Comparison of ENCODE assay signal across 9 cellular contexts in the genomic region with DNA sequence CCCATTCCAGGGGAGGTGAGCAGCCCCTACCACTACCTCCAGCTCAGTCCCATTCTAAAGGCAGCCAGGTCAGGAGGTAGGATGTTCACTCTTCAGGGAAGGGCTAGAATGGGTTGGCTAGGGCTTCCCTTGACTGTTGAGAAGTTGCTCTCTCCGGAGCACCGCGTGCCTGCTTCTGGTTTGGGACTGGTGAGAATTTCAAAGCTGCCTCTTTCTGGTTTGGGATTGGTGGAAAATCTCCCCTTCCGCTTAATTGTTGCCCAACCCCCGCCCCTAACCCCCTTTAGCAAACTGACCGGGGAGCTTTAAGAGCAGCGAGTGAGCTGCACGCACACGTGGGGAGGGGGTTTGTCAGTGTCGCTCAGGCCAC. TPM values are rescaled to one million over a fixed set of nuclear protein-coding genes. Genes with fewer than 3 reads are reported as not detected.
DNase-seq lines count a peak whose midpoint lies in the region; ATAC-seq and TF ChIP-seq lines count a peak whose summit lies in the region.
"Had no signal": no experiment of that assay in that cellular context is flagged by ENCODE, and none has a peak within 500 bp of the region (broad histone marks: within the 10 kb centered on the region; RNA-seq: fewer than 3 reads in every experiment).

No MANE protein-coding gene starts in this region.

- H3K23ac ChIP-seq in mesenchymal stem cell (ENCODE audit: low read length in 2 of 2) = no peak overlapping the region

- H3K27ac Mint-ChIP-seq in activated T-cell treated with anti-CD3 and anti-CD28 coated beads, Interleukin-2, amount 50 U/mL, for 72 hours = no peak overlapping the region
- H3K27ac Mint-ChIP-seq: T-helper 17 cell had no signal

- no peak overlapping the region for H3K14ac ChIP-seq in mesenchymal stem cell (ENCODE audit: low read length in 2 of 2)

- POLR2A ChIA-PET in AG04449 (lab: Yijun Ruan, JAX) = interaction anchor here (0.6 kb wide), 1 partner anchor 37 kb away, joined by 3 read pairs; no protein-coding TSS in a partner anchor

- no peak overlapping the region for H2BK12ac ChIP-seq in mesenchymal stem cell (ENCODE audit: low read length in 2 of 2)

- H2BK15ac ChIP-seq in mesenchymal stem cell (ENCODE audit: low read depth, poor library complexity, severe bottlenecking) = no peak overlapping the region

- H3K79me1 ChIP-seq in mesenchymal stem cell (replicated peaks; ENCODE audit: low read length, poor library complexity, severe bottlenecking) = no peaks in the 10 kb centered on the region

- H3K4ac ChIP-seq in mesenchymal stem cell (ENCODE audit: low read depth in 1 of 2, low read length in 2 of 2) = no peak overlapping the region

- no peaks in the 10 kb centered on the region for H3K36me3 Mint-ChIP-seq in activated T-cell treated with anti-CD3 and anti-CD28 coated beads, Interleukin-2, amount 50 U/mL, for 72 hours (ENCODE audit: insufficient read depth in 2 of 2)

- peak overlapping the region; percentile 36 for H2AFZ ChIP-seq in mesenchymal stem cell (ENCODE audit: low read depth, low read length)

- ATAC-seq in GM21515 (IDR thresholded peaks at IDR 0.05; ENCODE audit: unreplicated experiment) (no peak), HG02588 (IDR thresholded peaks at IDR 0.05; ENCODE audit: unreplicated experiment) (no peak)
- ATAC-seq in activated T-cell treated with anti-CD3 and anti-CD28 coated beads, Interleukin-2, amount 50 U/mL, for 72 hours (replicated peaks in 1 of 2) = no peak

- no peak overlapping the region for H3K4me3 Mint-ChIP-seq in activated T-cell treated with anti-CD3 and anti-CD28 coated beads, Interleukin-2, amount 50 U/mL, for 72 hours
- H3K4me3 Mint-ChIP-seq: T-helper 17 cell had no signal

- H3K27me3 Mint-ChIP-seq in activated T-cell treated with anti-CD3 and anti-CD28 coated beads, Interleukin-2, amount 50 U/mL, for 72 hours (ENCODE audit: low read depth) = no peaks in the 10 kb centered on the region

- H3K4me2 ChIP-seq in mesenchymal stem cell (ENCODE audit: low read length, poor library complexity, severe bottlenecking) = peak overlapping the region; percentile 94

- in situ Hi-C loops in brain microvascular endothelial cell (cut with HindIII; ENCODE audit: low pct_ligation_motif_present, low sequenced_read_pairs) = no loop called here

- peak overlapping the region; percentile 93 for H3K9ac ChIP-seq in mesenchymal stem cell (ENCODE audit: low read length)

- H2AK5ac ChIP-seq in mesenchymal stem cell (ENCODE audit: low read length, severe bottlenecking) = no peak overlapping the region

- H3K9me3 ChIP-seq in mesenchymal stem cell (ENCODE audit: control insufficient read depth, low read length) = no peaks in the 10 kb centered on the region

- CTCF ChIA-PET in AG04449 (lab: Yijun Ruan, JAX) = interaction anchor here (0.8 to 21.7 kb wide), 30 partner anchors 10 to 302 kb away, joined by 3 to 425 read pairs (median 6); partner anchors contain the start of genes C1QTNF5, MFRP and THY1

- no peak overlapping the region for H4K8ac ChIP-seq in mesenchymal stem cell (ENCODE audit: low read length)

- DNase-seq in AG04449 (ENCODE audit: low read depth, low spot score) = no peak
- DNase-seq in HL-60 (ENCODE audit: low read depth in 1 of 2, low spot score in 1 of 2) = no peak
- no peak for DNase-seq in brain microvascular endothelial cell
- no peak for DNase-seq in mesenchymal stem cell
- DNase-seq in activated T-cell treated with anti-CD3 and anti-CD28 coated beads, Interleukin-2, amount 50 U/mL, for 72 hours = no peak
- DNase-seq in stimulated activated naive CD4-positive, alpha-beta T cell treated with Interleukin-2 at 50 U/mL for 16 hours (lab: John Stamatoyannopoulos, UW) = no peak

- H3K27ac ChIP-seq in HL-60 (replicated peaks) = no peak overlapping the region
- no peak overlapping the region for H3K27ac ChIP-seq in brain microvascular endothelial cell
- H3K27ac ChIP-seq in mesenchymal stem cell (ENCODE audit: low read length, poor library complexity, severe bottlenecking) = no peak overlapping the region

- H3K4me1 Mint-ChIP-seq in activated T-cell treated with anti-CD3 and anti-CD28 coated beads, Interleukin-2, amount 50 U/mL, for 72 hours (ENCODE audit: low read depth) = peaks cover 5% of the 10 kb centered on the region

- no peak overlapping the region for H3K18ac ChIP-seq in mesenchymal stem cell (ENCODE audit: low read depth in 1 of 2, low read length in 2 of 2)

- no peak overlapping the region for H2BK5ac ChIP-seq in mesenchymal stem cell (ENCODE audit: low read depth, low read length, poor library complexity, severe bottlenecking)

- TF ChIP-seq CTCF in AG04449 (IDR thresholded peaks at IDR 0.05; ENCODE audit: insufficient read depth, low read length, missing control alignments) (no peak), HL-60 (IDR thresholded peaks at IDR 0.05; ENCODE audit: insufficient read depth, low read length) (no peak), brain microvascular endothelial cell (IDR thresholded peaks at IDR 0.05; ENCODE audit: low read depth, low read length, missing control alignments) (no peak)

- H2BK120ac ChIP-seq in mesenchymal stem cell (ENCODE audit: low read depth, low read length) = no peak overlapping the region

- H3K9me3 Mint-ChIP-seq in activated T-cell treated with anti-CD3 and anti-CD28 coated beads, Interleukin-2, amount 50 U/mL, for 72 hours = no peaks in the 10 kb centered on the region

- 4% methylated on average over 7 of the region's 10 CpGs for WGBS in mesenchymal stem cell

- H3K4me3 ChIP-seq in AG04449 (ENCODE audit: low read depth, low read length) = peak overlapping the region; percentile 63
- H3K4me3 ChIP-seq in HL-60 (replicated peaks; ENCODE audit: insufficient read depth, low read length) = peak overlapping the region; percentile 59
- H3K4me3 ChIP-seq in brain microvascular endothelial cell (ENCODE audit: low read depth, low read length) = peak overlapping the region; percentile 53
- H3K4me3 ChIP-seq in mesenchymal stem cell (ENCODE audit: insufficient read depth in 1 of 2, low read depth in 1 of 2, low read length in 2 of 2) = peak overlapping the region in 1 of 2 experiments; percentile 89

- no peaks in the 10 kb centered on the region for H3K27me3 ChIP-seq in HL-60 (ENCODE audit: insufficient read depth, poor library complexity, severe bottlenecking)
- peaks cover 6% of the 10 kb centered on the region for H3K27me3 ChIP-seq in brain microvascular endothelial cell (replicated peaks)
- peaks cover 18 to 52% of the 10 kb centered on the region in 2 experiments for H3K27me3 ChIP-seq in mesenchymal stem cell (ENCODE audit: control insufficient read depth in 1 of 2, insufficient read depth in 1 of 2, low read length in 2 of 2)

- H3K36me3 ChIP-seq in brain microvascular endothelial cell (replicated peaks) = no peaks in the 10 kb centered on the region
- no peaks in the 10 kb centered on the region for H3K36me3 ChIP-seq in mesenchymal stem cell (ENCODE audit: control insufficient read depth in 1 of 2, insufficient read depth in 2 of 2, low read depth in 1 of 2, low read length in 2 of 2)

- peaks cover 17% of the 10 kb centered on the region for H3K4me1 ChIP-seq in mesenchymal stem cell (ENCODE audit: control insufficient read depth, insufficient read depth, low read depth, low read length)

- no peak overlapping the region for H4K91ac ChIP-seq in mesenchymal stem cell (ENCODE audit: low read length)

RNA-seq across cellular contexts. Expression of gene USP2, which starts 0.7 kb away (rescaled TPM):
- polyA plus RNA-seq in mesenchymal stem cell (2013, experiment 1 of 2) = 0.65 TPM
- 0.60 TPM for polyA plus RNA-seq in mesenchymal stem cell (2013, experiment 2 of 2)
- 1 to 10 TPM in 1 of 2 donors, under 1 TPM in 1; 0.91 to 3.0 TPM for total RNA-seq in activated T-cell treated with anti-CD3 and anti-CD28 coated beads, Interleukin-2, amount 50 U/mL, for 72 hours

RNA-seq across cellular contexts. Expression of gene MFRP, which starts 34.3 kb away (rescaled TPM):
- not detected for polyA plus RNA-seq in mesenchymal stem cell (2013, experiment 1 of 2)
- polyA plus RNA-seq in mesenchymal stem cell (2013, experiment 2 of 2) = not detected
- total RNA-seq in activated T-cell treated with anti-CD3 and anti-CD28 coated beads, Interleukin-2, amount 50 U/mL, for 72 hours = not detected
- total RNA-seq: T-helper 17 cell had no signal

RNA-seq across cellular contexts. Expression of gene C1QTNF5, which starts 40.1 kb away (rescaled TPM):
- polyA plus RNA-seq in mesenchymal stem cell (2013, experiment 1 of 2) = 25.1 TPM
- 26.5 TPM for polyA plus RNA-seq in mesenchymal stem cell (2013, experiment 2 of 2)
- total RNA-seq in activated T-cell treated with anti-CD3 and anti-CD28 coated beads, Interleukin-2, amount 50 U/mL, for 72 hours = not detected
- total RNA-seq: T-helper 17 cell had no signal

RNA-seq across cellular contexts. Expression of gene THY1, which starts 42.2 kb away (rescaled TPM):
- 87.8 TPM for polyA plus RNA-seq in mesenchymal stem cell (2013, experiment 1 of 2)
- 87.6 TPM for polyA plus RNA-seq in mesenchymal stem cell (2013, experiment 2 of 2)
- total RNA-seq in activated T-cell treated with anti-CD3 and anti-CD28 coated beads, Interleukin-2, amount 50 U/mL, for 72 hours = 1 to 10 TPM; 1.3 to 4.0 TPM

RNA-seq across cellular contexts. Expression of gene RNF26, which starts 46.5 kb away (rescaled TPM):
- 30.2 TPM for polyA plus RNA-seq in mesenchymal stem cell (2013, experiment 1 of 2)
- 30.5 TPM for polyA plus RNA-seq in mesenchymal stem cell (2013, experiment 2 of 2)
- 10 to 100 TPM; 32.5 to 38.9 TPM for total RNA-seq in activated T-cell treated with anti-CD3 and anti-CD28 coated beads, Interleukin-2, amount 50 U/mL, for 72 hours
